ENCODE assay signal across 24 cellular contexts in genomic region chr4:165439981-165440380, GRCh38.
A peak's percentile ranks its signal among the peaks of the same experiment; 100 is the strongest.
DNase-seq lines count a peak whose midpoint lies in the region; ATAC-seq and TF ChIP-seq lines count a peak whose summit lies in the region.
"Had no signal": no experiment of that assay in that cellular context is flagged by ENCODE, and none has a peak within 500 bp of the region (broad histone marks: within the 10 kb centered on the region; RNA-seq: fewer than 3 reads in every experiment).

No MANE protein-coding gene starts in this region.

- no peak overlapping the region for H3K4me3 Mint-ChIP-seq in stimulated activated memory B cell treated with anti-CD40 and anti-IgM and Interleukin-4, amounts not matched to agents 10 μg/mL and 1 μg/mL and 100 μg/mL, for 72 hours
- H3K4me3 Mint-ChIP-seq: nephron progenitor cell had no signal

- no peaks in the 10 kb centered on the region for H3K4me1 Mint-ChIP-seq in stimulated activated memory B cell treated with anti-CD40 and anti-IgM and Interleukin-4, amounts not matched to agents 10 μg/mL and 1 μg/mL and 100 μg/mL, for 72 hours
- H3K4me1 Mint-ChIP-seq: nephron progenitor cell had no signal

- H3K27me3 ChIP-seq in adipocyte (replicated peaks; ENCODE audit: control insufficient read depth, insufficient read depth, low read length): no peaks in the 10 kb centered on the region
- H3K27me3 ChIP-seq in endocrine pancreas (ENCODE audit: control insufficient read depth, insufficient read depth, low read length): no peaks in the 10 kb centered on the region
- H3K27me3 ChIP-seq in smooth muscle cell (ENCODE audit: low read depth): no peaks in the 10 kb centered on the region
- H3K27me3 ChIP-seq: Peyer's patch, uterus had no signal

- H4K20me1 ChIP-seq in smooth muscle cell (ENCODE audit: low read depth): no peaks in the 10 kb centered on the region

- H3K4me3 ChIP-seq in adipocyte (ENCODE audit: low read length) (no peak overlapping the region), endocrine pancreas (ENCODE audit: control insufficient read depth, insufficient read depth, low read length) (peak overlapping the region; percentile 44), smooth muscle cell (no peak overlapping the region)
- H3K4me3 ChIP-seq: Peyer's patch, uterus had no signal

- H3K27ac ChIP-seq in smooth muscle cell (ENCODE audit: low read depth): no peak overlapping the region
- H3K27ac ChIP-seq: KMS-11, Peyer's patch, uterus had no signal

- H3K4me1 ChIP-seq in adipocyte (ENCODE audit: control insufficient read depth, insufficient read depth, low read length) (peaks cover 13% of the 10 kb centered on the region), endocrine pancreas (ENCODE audit: control insufficient read depth, insufficient read depth, low read length) (peaks cover 17% of the 10 kb centered on the region), smooth muscle cell (ENCODE audit: low read depth) (peaks cover 11% of the 10 kb centered on the region)
- H3K4me1 ChIP-seq: Peyer's patch, uterus had no signal

- H3F3A ChIP-seq in smooth muscle cell (ENCODE audit: low read depth): no peaks in the 10 kb centered on the region

- no peaks in the 10 kb centered on the region for H3K36me3 Mint-ChIP-seq in stimulated activated memory B cell treated with anti-CD40 and anti-IgM and Interleukin-4, amounts not matched to agents 10 μg/mL and 1 μg/mL and 100 μg/mL, for 72 hours

- no peak overlapping the region for H2AFZ ChIP-seq in smooth muscle cell (ENCODE audit: low read depth)

- TF ChIP-seq CTCF in smooth muscle cell (IDR thresholded peaks at IDR 0.05; ENCODE audit: borderline replicate concordance, insufficient read depth, poor library complexity, severe bottlenecking): no peak

- H3K36me3 ChIP-seq in adipocyte (ENCODE audit: control insufficient read depth, insufficient read depth, low read length, severe bottlenecking): no peaks in the 10 kb centered on the region
- no peaks in the 10 kb centered on the region for H3K36me3 ChIP-seq in endocrine pancreas (ENCODE audit: control insufficient read depth, insufficient read depth, low read length)
- H3K36me3 ChIP-seq in smooth muscle cell (ENCODE audit: low read depth): no peaks in the 10 kb centered on the region
- H3K36me3 ChIP-seq: Peyer's patch, uterus had no signal

- H3K27me3 Mint-ChIP-seq in stimulated activated memory B cell treated with anti-CD40 and anti-IgM and Interleukin-4, amounts not matched to agents 10 μg/mL and 1 μg/mL and 100 μg/mL, for 72 hours: peaks cover 3% of the 10 kb centered on the region

- no peak overlapping the region for H3K27ac Mint-ChIP-seq in stimulated activated memory B cell treated with anti-CD40 and anti-IgM and Interleukin-4, amounts not matched to agents 10 μg/mL and 1 μg/mL and 100 μg/mL, for 72 hours
- H3K27ac Mint-ChIP-seq: nephron progenitor cell had no signal

- WGBS in smooth muscle cell (ENCODE audit: low lambda C conversion rate): 8% methylated on average over 1 of the region's 1 CpG

- ATAC-seq in stimulated activated memory B cell treated with anti-CD40 and anti-IgM and Interleukin-4, amounts not matched to agents 10 μg/mL and 1 μg/mL and 100 μg/mL, for 72 hours: no peak
- ATAC-seq in HG03135 (IDR thresholded peaks at IDR 0.05; ENCODE audit: unreplicated experiment): no peak
- ATAC-seq: left colon had no signal

- no peak overlapping the region for H3K9ac ChIP-seq in adipocyte (ENCODE audit: low read length)
- H3K9ac ChIP-seq in endocrine pancreas (ENCODE audit: control insufficient read depth, insufficient read depth, low read length): no peak overlapping the region
- H3K9ac ChIP-seq in smooth muscle cell (ENCODE audit: low read depth): no peak overlapping the region
- H3K9ac ChIP-seq: KMS-11 had no signal

- H3K4me2 ChIP-seq in smooth muscle cell: peak overlapping the region; percentile 65
- H3K4me2 ChIP-seq: KMS-11 had no signal

- DNase-seq in NCI-H1092 treated with DMSO at 0.1 percent for 48 hours (lab: John Stamatoyannopoulos, UW) (peak; percentile 52), NCI-H1092 (lab: John Stamatoyannopoulos, UW) (no peak), adipocyte (ENCODE audit: low read depth) (peak; percentile 4), smooth muscle cell (lab: John Stamatoyannopoulos, UW; ENCODE audit: unreplicated experiment) (no peak), NCI-H1930 (lab: John Stamatoyannopoulos, UW) (no peak)
- DNase-seq: ACHN; activated CD4-positive, CD25-positive, alpha-beta regulatory T cell; activated naive CD4-positive, alpha-beta T cell treated with anti-CD3 and anti-CD28 coated beads, Interleukin-2, amount 50 U/mL, for 16 hours; activated T-cell treated with anti-CD3 and anti-CD28 coated beads, Interleukin-2, amount 50 U/mL, for 48 hours; DMS53; erythroblast; foreskin melanocyte; left colon; midbrain; NCI-H1105; nephron progenitor cell; Peyer's patch; small intestine; stimulated activated CD4-positive, alpha-beta T cell treated with anti-CD3 and anti-CD28 coated beads, Interleukin-4, amount 100 ng/mL, for 4 hours; uterus had no signal

- no peaks in the 10 kb centered on the region for H3K79me2 ChIP-seq in smooth muscle cell (ENCODE audit: low read depth)

- H3K9me3 ChIP-seq in adipocyte (ENCODE audit: control insufficient read depth, low read length) (no peaks in the 10 kb centered on the region), endocrine pancreas (ENCODE audit: control insufficient read depth, low read length) (no peaks in the 10 kb centered on the region), smooth muscle cell (replicated peaks; ENCODE audit: low read depth) (no peaks in the 10 kb centered on the region)
- H3K9me3 ChIP-seq: Peyer's patch, uterus had no signal

- no peaks in the 10 kb centered on the region for H3K9me3 Mint-ChIP-seq in stimulated activated memory B cell treated with anti-CD40 and anti-IgM and Interleukin-4, amounts not matched to agents 10 μg/mL and 1 μg/mL and 100 μg/mL, for 72 hours
- H3K9me3 Mint-ChIP-seq: nephron progenitor cell had no signal

Comparison
In these comparisons a context has a peak if more than half of its experiments do, and no peak if none do; other contexts are left out.
1. DNase-seq: peak in NCI-H1092 treated with DMSO at 0.1 percent for 48 hours (single experiment) and adipocyte (single experiment); none in NCI-H1092 (single experiment), smooth muscle cell (single experiment) and NCI-H1930 (0 of 2).